ENCODE assay signal across 1 cellular context in genomic region chr5:145969714-145970092, GRCh38.
TF ChIP-seq lines count a peak whose summit lies in the region.

No MANE protein-coding gene starts in this region.

TF ChIP-seq in HepG2, 621 proteins besides CTCF, POLR2A, EP300 and RAD21:
- no peak for TF ChIP-seq ZFYVE20 (CRISPR knock-in tag; IDR thresholded peaks at IDR 0.05; ENCODE audit: borderline replicate concordance, low read depth)
- no peak for TF ChIP-seq ZNF589 (CRISPR knock-in tag; conservative IDR thresholded peaks at IDR 0.05)
- TF ChIP-seq RBM39 (IDR thresholded peaks at IDR 0.05; ENCODE audit: low read depth, low read length, poor library complexity, severe bottlenecking) = no peak
- no peak for TF ChIP-seq HMGA1 (CRISPR knock-in tag; conservative IDR thresholded peaks at IDR 0.05)
- no peak for TF ChIP-seq ZNF549 (CRISPR knock-in tag; IDR thresholded peaks at IDR 0.05)
TF ChIP-seq in HepG2: peak in this region for 0.
